In the genomic region with DNA sequence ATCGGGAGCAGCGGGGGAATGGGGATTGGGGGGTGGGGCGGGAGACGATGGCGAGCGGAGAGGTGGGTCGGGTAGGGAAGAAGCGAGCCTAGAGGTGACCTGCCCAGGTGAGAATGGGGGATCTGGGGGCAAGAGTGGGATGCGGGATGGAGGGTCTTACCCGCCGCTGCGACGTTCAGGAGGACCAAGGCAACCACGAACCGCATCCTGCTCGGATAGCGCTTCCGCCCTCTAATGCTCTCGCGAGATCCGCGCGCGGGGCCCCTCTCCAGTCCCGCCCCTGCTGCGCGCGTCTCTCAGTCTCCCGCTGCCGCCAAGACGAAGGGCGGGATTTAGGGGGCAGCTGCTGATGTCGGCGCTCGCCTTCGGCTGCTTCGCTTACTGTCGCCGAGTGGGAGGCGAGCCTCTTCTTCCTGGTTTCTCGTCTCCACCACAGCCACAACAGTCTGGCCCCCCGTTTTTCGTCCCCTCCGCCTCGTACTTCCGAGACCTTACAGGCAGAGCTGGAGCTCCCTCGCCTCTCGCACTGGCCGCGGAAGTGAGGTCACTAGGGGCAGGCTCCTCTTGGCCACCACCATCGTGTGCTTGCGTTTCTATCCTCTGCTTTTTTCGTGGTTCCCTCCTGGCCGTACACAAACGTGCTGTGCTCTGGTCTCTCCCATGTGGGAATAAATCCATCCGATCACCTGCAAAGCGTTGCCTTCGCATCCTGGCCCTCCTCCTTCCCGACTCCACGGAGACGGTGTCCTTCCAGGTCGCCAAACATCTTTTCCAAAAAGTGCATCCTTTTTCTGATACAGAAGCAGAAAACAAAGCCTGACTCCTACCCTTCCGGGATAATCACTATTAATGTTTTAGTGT, we compare ENCODE assay signal across 8 cellular contexts. TPM values are rescaled to one million over a fixed set of nuclear protein-coding genes. Genes with fewer than 3 reads are reported as not detected.
A peak's percentile ranks its signal among the peaks of the same experiment; 100 is the strongest.
DNase-seq lines count a peak whose midpoint lies in the region; ATAC-seq lines count a peak whose summit lies in the region.

A gene (minus strand): TSS at position 233 of the 861 bp plus-strand sequence. CDS start 27 bp downstream, at position 206.

- peaks cover 23% of the 10 kb centered on the region for H3K79me1 ChIP-seq in mesendoderm (ENCODE audit: low read length)

- H3K27me3 Mint-ChIP-seq in activated CD8-positive, alpha-beta memory T cell treated with anti-CD3 and anti-CD28 coated beads, Interleukin-2, amount 10 ng/mL, durations not matched to agents 7 days and 5 days: no peaks in the 10 kb centered on the region

- H3K9me3 ChIP-seq in HUES48 (ENCODE audit: control insufficient read depth, insufficient read depth, low read length) (no peaks in the 10 kb centered on the region), NT2/D1 (ENCODE audit: insufficient read depth, low read length) (no peaks in the 10 kb centered on the region), endocrine pancreas (ENCODE audit: control insufficient read depth, low read length) (no peaks in the 10 kb centered on the region)

- no peaks in the 10 kb centered on the region for H3K9me3 Mint-ChIP-seq in activated CD8-positive, alpha-beta memory T cell treated with anti-CD3 and anti-CD28 coated beads, Interleukin-2, amount 10 ng/mL, durations not matched to agents 7 days and 5 days (ENCODE audit: low read depth)

- peaks cover 25% of the 10 kb centered on the region for H3K79me2 ChIP-seq in mesendoderm (ENCODE audit: control insufficient read depth, insufficient read depth, low read length)

- peak within 1 kb of the TSS; percentile 86 for H3K4me3 ChIP-seq in HUES48 (ENCODE audit: low read depth, low read length)
- H3K4me3 ChIP-seq in NT2/D1 (ENCODE audit: insufficient read length, low read depth): peak within 1 kb of the TSS; percentile 77
- H3K4me3 ChIP-seq in endocrine pancreas (ENCODE audit: control insufficient read depth, insufficient read depth, low read length): peak within 1 kb of the TSS; percentile 95
- H3K4me3 ChIP-seq in mesendoderm (ENCODE audit: low read length): peak within 1 kb of the TSS; percentile 85

- H3K23ac ChIP-seq in mesendoderm (ENCODE audit: low read length): peak within 1 kb of the TSS; percentile 99

- peaks cover 47% of the 10 kb centered on the region for H3K36me3 Mint-ChIP-seq in activated CD8-positive, alpha-beta memory T cell treated with anti-CD3 and anti-CD28 coated beads, Interleukin-2, amount 10 ng/mL, durations not matched to agents 7 days and 5 days

- H3K36me3 ChIP-seq in HUES48 (ENCODE audit: control insufficient read depth, insufficient read depth, low read length): peaks cover 33% of the 10 kb centered on the region
- H3K36me3 ChIP-seq in NT2/D1 (ENCODE audit: insufficient read depth, insufficient read length, low read length): peaks cover 34% of the 10 kb centered on the region
- no peaks in the 10 kb centered on the region for H3K36me3 ChIP-seq in endocrine pancreas (ENCODE audit: control insufficient read depth, insufficient read depth, low read length)
- peaks cover 10% of the 10 kb centered on the region for H3K36me3 ChIP-seq in mesendoderm (ENCODE audit: control insufficient read depth, insufficient read depth, low read length)

- H3K4me1 ChIP-seq in HUES48 (ENCODE audit: control insufficient read depth, insufficient read depth, low read length) (peaks cover 22% of the 10 kb centered on the region), NT2/D1 (ENCODE audit: insufficient read depth, insufficient read length) (no peaks in the 10 kb centered on the region), endocrine pancreas (ENCODE audit: control insufficient read depth, insufficient read depth, low read length) (peaks cover 5% of the 10 kb centered on the region), mesendoderm (ENCODE audit: control insufficient read depth, low read depth, low read length) (peaks cover 10% of the 10 kb centered on the region)

- H3K4me1 Mint-ChIP-seq in activated CD8-positive, alpha-beta memory T cell treated with anti-CD3 and anti-CD28 coated beads, Interleukin-2, amount 10 ng/mL, durations not matched to agents 7 days and 5 days: peaks cover 46% of the 10 kb centered on the region

- peak within 1 kb of the TSS; percentile 89 for H2BK5ac ChIP-seq in mesendoderm (ENCODE audit: low read length)

- H3K27me3 ChIP-seq in HUES48 (ENCODE audit: control insufficient read depth, insufficient read depth, low read length) (no peaks in the 10 kb centered on the region), NT2/D1 (ENCODE audit: insufficient read depth, insufficient read length) (no peaks in the 10 kb centered on the region), endocrine pancreas (ENCODE audit: control insufficient read depth, insufficient read depth, low read length) (no peaks in the 10 kb centered on the region), mesendoderm (ENCODE audit: insufficient read depth, low read length, poor library complexity) (no peaks in the 10 kb centered on the region)

- H3K4me3 Mint-ChIP-seq in activated CD8-positive, alpha-beta memory T cell treated with anti-CD3 and anti-CD28 coated beads, Interleukin-2, amount 10 ng/mL, durations not matched to agents 7 days and 5 days: peak within 1 kb of the TSS; percentile 92

- peak; percentile 93 for DNase-seq in Caki2 (ENCODE audit: low read depth)
- peak; percentile 87 for DNase-seq in NT2/D1 (ENCODE audit: low read depth, low spot score)
- DNase-seq in activated CD8-positive, alpha-beta memory T cell treated with anti-CD3 and anti-CD28 coated beads, Interleukin-2, amount 10 ng/mL, durations not matched to agents 7 days and 5 days: peak; percentile 96
- DNase-seq in mesendoderm: peak; percentile 95
- DNase-seq in stimulated activated CD8-positive, alpha-beta memory T cell treated with anti-CD3 and anti-CD28 coated beads, Interleukin-12 subunit alpha, Interleukin-12 subunit beta, amount 100 ng/mL, for 4 hours (ENCODE audit: low read depth): peak; percentile 90

- H3K9ac ChIP-seq in HUES48 (ENCODE audit: low read depth, low read length) (peak within 1 kb of the TSS; percentile 98), NT2/D1 (ENCODE audit: insufficient read length, low read depth) (peak within 1 kb of the TSS; percentile 92), endocrine pancreas (ENCODE audit: control insufficient read depth, insufficient read depth, low read length) (peak within 1 kb of the TSS; percentile 97), mesendoderm (ENCODE audit: low read length) (peak within 1 kb of the TSS; percentile 97)

- peak within 1 kb of the TSS; percentile 72 for H3K4ac ChIP-seq in mesendoderm (ENCODE audit: low read depth, low read length)

- peak within 1 kb of the TSS; percentile 100 for H3K27ac Mint-ChIP-seq in activated CD8-positive, alpha-beta memory T cell treated with anti-CD3 and anti-CD28 coated beads, Interleukin-2, amount 10 ng/mL, durations not matched to agents 7 days and 5 days

- peak; percentile 83 for ATAC-seq in GM21390 (IDR thresholded peaks at IDR 0.05; ENCODE audit: unreplicated experiment)
- ATAC-seq in activated CD8-positive, alpha-beta memory T cell treated with anti-CD3 and anti-CD28 coated beads, Interleukin-2, amount 10 ng/mL, durations not matched to agents 7 days and 5 days: peak; percentile 89

- WGBS in mesendoderm (ENCODE audit: extremely low coverage, insufficient coverage, low lambda C conversion rate): no CpG with 5 or more reads among the region's 63 CpGs

- peak within 1 kb of the TSS; percentile 95 for H3K27ac ChIP-seq in HUES48 (ENCODE audit: low read depth, low read length)
- H3K27ac ChIP-seq in mesendoderm (ENCODE audit: low read depth, low read length): peak within 1 kb of the TSS; percentile 91

- H3K4me2 ChIP-seq in mesendoderm (ENCODE audit: low read length): peak within 1 kb of the TSS; percentile 95

- no peak within 1 kb of the TSS for H2BK120ac ChIP-seq in mesendoderm (ENCODE audit: low read depth, low read length)

- H2AK5ac ChIP-seq in mesendoderm (ENCODE audit: low read length): no peak within 1 kb of the TSS

- peak within 1 kb of the TSS; percentile 99 for H3K56ac ChIP-seq in mesendoderm (ENCODE audit: low read length)

- H2BK15ac ChIP-seq in mesendoderm (replicated peaks; ENCODE audit: low read depth): no peak within 1 kb of the TSS

- CTCF ChIA-PET in activated CD8-positive, alpha-beta memory T cell treated with anti-CD3 and anti-CD28 coated beads, Interleukin-2, amount 10 ng/mL, durations not matched to agents 7 days and 5 days (lab: Charles Lee): interaction anchor here (1.0 to 4.5 kb wide), 4 partner anchors 26 to 229 kb away, joined by 4 to 17 read pairs (median 10); a partner anchor contains a TSS

- H3K18ac ChIP-seq in mesendoderm (ENCODE audit: low read length): peak within 1 kb of the TSS; percentile 81

- H4K5ac ChIP-seq in mesendoderm (ENCODE audit: low read length): no peak within 1 kb of the TSS

- in situ Hi-C loops in Caki2 (cut with HindIII; ENCODE audit: low pct_unique_long_range_greater_than_20kb, low sequenced_read_pairs): no loop called here

- no peak within 1 kb of the TSS for H4K8ac ChIP-seq in mesendoderm (ENCODE audit: low read depth, low read length)

RNA-seq across cellular contexts. Expression of the gene that starts here (rescaled TPM):
- 38.2 and 41.5 TPM in 2 replicates for total RNA-seq in Caki2 (2014; rRNA removed; shearing (Covaris generic); ENCODE audit: low replicate concordance)
- total RNA-seq in activated CD8-positive, alpha-beta memory T cell treated with anti-CD3 and anti-CD28 coated beads, Interleukin-2, amount 10 ng/mL, durations not matched to agents 7 days and 5 days: 100 to 1,000 TPM; 109 to 116 TPM
- 40.7 TPM for polyA plus RNA-seq in mesendoderm (2013, experiment 1 of 2)
- 39.8 TPM for polyA plus RNA-seq in mesendoderm (2013, experiment 2 of 2)

Comparison
In these comparisons a context has a peak if more than half of its experiments do, and no peak if none do; other contexts are left out.
1. Peak in every context shown above with its lines: DNase-seq, ATAC-seq, H3K4me3 ChIP-seq and H3K27ac ChIP-seq.